ENCODE assay signal across 29 cellular contexts in the genomic region with DNA sequence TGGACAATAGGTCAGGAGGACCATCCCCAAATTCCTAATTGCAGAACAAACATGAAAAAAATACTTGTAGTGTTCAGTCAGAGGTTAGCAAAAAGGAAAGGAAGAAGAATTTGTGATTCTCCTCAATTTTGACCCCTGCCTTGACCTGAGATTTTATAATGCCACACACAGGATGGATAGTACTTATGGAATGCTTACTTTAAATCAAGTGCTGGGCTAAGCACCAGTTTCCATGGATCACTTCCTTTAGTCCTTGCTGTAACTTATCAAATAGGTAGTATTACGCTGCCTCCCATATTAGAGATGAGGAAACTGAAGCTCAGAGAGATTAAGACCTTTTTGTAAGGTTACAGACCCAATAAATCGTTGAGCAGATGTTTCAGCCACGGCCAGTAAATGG.
DNase-seq lines count a peak whose midpoint lies in the region; FAIRE-seq and TF ChIP-seq lines count a peak whose summit lies in the region.
"Had no signal": no experiment of that assay in that cellular context is flagged by ENCODE, and none has a peak within 500 bp of the region (broad histone marks: within the 10 kb centered on the region; RNA-seq: fewer than 3 reads in every experiment).

No MANE protein-coding gene starts in this region.

- no peak for FAIRE-seq in kidney (lab: Jason Lieb, UNC)
- FAIRE-seq: islet of Langerhans had no signal

- DNase-seq in EH (ENCODE audit: low read depth) = peak; percentile 16
- no peak for DNase-seq in adrenal gland
- DNase-seq in kidney = no peak
- no peak for DNase-seq in spleen
- DNase-seq in activated CD4-positive, CD25-positive, alpha-beta regulatory T cell (lab: John Stamatoyannopoulos, UW) = no peak
- no peak for DNase-seq in effector memory CD4-positive, alpha-beta T cell
- no peak for DNase-seq in NCI-H446 treated with DMSO at 0.1 percent for 48 hours (lab: John Stamatoyannopoulos, UW)
- DNase-seq in RKO (ENCODE audit: low spot score) = no peak
- DNase-seq: activated B cell treated with CpG ODN at 0.5 μM for 24 hours; activated CD4-positive, alpha-beta T cell treated with anti-CD3 and anti-CD28 coated beads, Interleukin-2, amount 50 U/mL, for 4 hours; activated CD8-positive, alpha-beta memory T cell treated with anti-CD3 and anti-CD28 coated beads, Interleukin-2, amount 10 ng/mL, durations not matched to agents 7 days and 5 days; activated gamma-delta T cell; activated naive CD8-positive, alpha-beta T cell treated with anti-CD3 and anti-CD28 coated beads, Interleukin-2, amount 10 ng/mL, durations not matched to agents 7 days and 5 days; activated T-cell treated with anti-CD3 and anti-CD28 coated beads, Interleukin-2, amount 50 U/mL, for 4 hours; caudate nucleus; CD8-positive, alpha-beta T cell; cortex of kidney; endodermal cell; midbrain; naive B cell; NCI-H1048; NCI-H510A treated with DMSO at 0.1 percent for 48 hours; SK-N-SH; stimulated activated naive CD4-positive, alpha-beta T cell; testis had no signal

- no peaks in the 10 kb centered on the region for H3K36me3 ChIP-seq in adrenal gland (replicated peaks in 1 of 2)
- no peaks in the 10 kb centered on the region for H3K36me3 ChIP-seq in kidney (ENCODE audit: control insufficient read depth in 1 of 2, insufficient read depth in 2 of 2, low read length in 2 of 2)
- no peaks in the 10 kb centered on the region for H3K36me3 ChIP-seq in spleen
- H3K36me3 ChIP-seq in effector memory CD4-positive, alpha-beta T cell (ENCODE audit: control insufficient read depth, insufficient read depth, low read length) = no peaks in the 10 kb centered on the region
- H3K36me3 ChIP-seq: neutrophil, prostate gland had no signal

- no peak for TF ChIP-seq CTCF in adrenal gland (IDR thresholded peaks at IDR 0.05)
- no peak for TF ChIP-seq CTCF in kidney (IDR thresholded peaks at IDR 0.05; ENCODE audit: borderline replicate concordance, extremely low read depth, insufficient read depth)
- no peak for TF ChIP-seq CTCF in spleen (IDR thresholded peaks at IDR 0.05 in 8 of 11, conservative IDR thresholded peaks at IDR 0.05 in 3 of 11)

- H3K4me1 ChIP-seq in adrenal gland (replicated peaks in 1 of 2) = peaks cover 10 to 30% of the 10 kb centered on the region in 2 donors
- peaks cover under 1 to 5% of the 10 kb centered on the region in 2 donors for H3K4me1 ChIP-seq in kidney (ENCODE audit: control insufficient read depth in 1 of 2, insufficient read depth in 1 of 2, low read depth in 1 of 2, low read length in 2 of 2)
- H3K4me1 ChIP-seq in spleen = peaks cover 22 to 78% (median 43%) of the 10 kb centered on the region in 6 donors
- H3K4me1 ChIP-seq in effector memory CD4-positive, alpha-beta T cell (ENCODE audit: control insufficient read depth, insufficient read depth, low read length, poor library complexity, severe bottlenecking) = no peaks in the 10 kb centered on the region

- WGBS in adrenal gland, 4 donors = 48 to 87% (median 50%) methylated on average over 3 of the region's 3 CpGs
- 37 to 72% (median 44%) methylated on average over 3 of the region's 3 CpGs for WGBS in spleen, 5 donors

- TF ChIP-seq POLR2A in adrenal gland (IDR thresholded peaks at IDR 0.05) (no peak), spleen (IDR thresholded peaks at IDR 0.05) (no peak)

- peak overlapping the region in 3 of 5 donors; percentile 13 to 61 (median 17) for H3K27ac ChIP-seq in adrenal gland
- H3K27ac ChIP-seq in kidney (ENCODE audit: low read depth in 2 of 2, low read length in 2 of 2) = peak overlapping the region; percentile 12 to 52
- H3K27ac ChIP-seq in spleen = peak overlapping the region in 7 of 8 donors; percentile 61 to 83 (median 75)
- H3K27ac ChIP-seq in effector memory CD4-positive, alpha-beta T cell (ENCODE audit: insufficient read depth, low read length, poor library complexity, severe bottlenecking) = no peak overlapping the region
- H3K27ac ChIP-seq: neutrophil, prostate gland, skin epidermis had no signal

- H3K9me3 ChIP-seq in adrenal gland (replicated peaks in 1 of 3) (no peaks in the 10 kb centered on the region), kidney (ENCODE audit: control insufficient read depth in 1 of 2, low read length in 2 of 2) (no peaks in the 10 kb centered on the region), spleen (no peaks in the 10 kb centered on the region)
- H3K9me3 ChIP-seq in effector memory CD4-positive, alpha-beta T cell (ENCODE audit: control insufficient read depth, low read length) = no peaks in the 10 kb centered on the region
- H3K9me3 ChIP-seq: neutrophil, prostate gland, SK-N-SH, testis had no signal

- intact Hi-C loops in adrenal gland (cut with DNase I) = no loop called here
- intact Hi-C loops in kidney (cut with DNase I) = no loop called here
- intact Hi-C loops in spleen (cut with DNase I; ENCODE audit: low total_unique reads) = no loop called here

- H3K27me3 ChIP-seq in adrenal gland = no peaks in the 10 kb centered on the region
- H3K27me3 ChIP-seq in spleen (replicated peaks in 1 of 7) = no peaks in the 10 kb centered on the region
- no peaks in the 10 kb centered on the region for H3K27me3 ChIP-seq in effector memory CD4-positive, alpha-beta T cell (replicated peaks; ENCODE audit: control insufficient read depth, insufficient read depth, low read length, poor library complexity, severe bottlenecking)
- H3K27me3 ChIP-seq: neutrophil, testis had no signal

- H3K9ac ChIP-seq in kidney (ENCODE audit: low read length in 2 of 2) = no peak overlapping the region
- H3K9ac ChIP-seq: SK-N-SH had no signal

- no peak overlapping the region for H3K4me3 ChIP-seq in adrenal gland
- no peak overlapping the region for H3K4me3 ChIP-seq in kidney (ENCODE audit: low read length in 2 of 2)
- no peak overlapping the region for H3K4me3 ChIP-seq in spleen
- no peak overlapping the region for H3K4me3 ChIP-seq in effector memory CD4-positive, alpha-beta T cell (ENCODE audit: insufficient read depth, low read depth, low read length, poor library complexity, severe bottlenecking)
- H3K4me3 ChIP-seq: prostate gland, skin epidermis, testis had no signal
